Comparison of ENCODE assay signal across 23 cellular contexts in genomic region chr20:58497076-58497665, GRCh38. TPM values are rescaled to one million over a fixed set of nuclear protein-coding genes. Genes with fewer than 3 reads are reported as not detected.
"Had no signal": no experiment of that assay in that cellular context is flagged by ENCODE, and none has a peak within 500 bp of the region (broad histone marks: within the 10 kb centered on the region; RNA-seq: fewer than 3 reads in every experiment).

No MANE protein-coding gene starts in this region.

- H3K36me3 ChIP-seq: lower lobe of right lung, prostate gland, sigmoid colon had no signal

- H3K4me3 Mint-ChIP-seq: effector memory CD8-positive, alpha-beta T cell; naive thymus-derived CD8-positive, alpha-beta T cell; stimulated activated effector memory CD8-positive, alpha-beta T cell treated with anti-CD3 and anti-CD28 coated beads, Interleukin-12 subunit alpha, Interleukin-12 subunit beta, amount 100 ng/mL, for 72 hours; type B pancreatic cell had no signal

- H3K27me3 ChIP-seq: sigmoid colon, testis, tibial artery had no signal

- H3K36me3 Mint-ChIP-seq: stimulated activated effector memory CD8-positive, alpha-beta T cell treated with anti-CD3 and anti-CD28 coated beads, Interleukin-12 subunit alpha, Interleukin-12 subunit beta, amount 100 ng/mL, for 72 hours; type B pancreatic cell had no signal

- FAIRE-seq: frontal cortex, keratinocyte, urothelium cell line had no signal

- H3K4me3 ChIP-seq: coronary artery, lower lobe of right lung, prostate gland, sigmoid colon, testis, tibial artery had no signal

- ATAC-seq: effector memory CD8-positive, alpha-beta T cell; left ventricle myocardium superior; lower lobe of right lung; naive thymus-derived CD8-positive, alpha-beta T cell; right cardiac atrium; stimulated activated effector memory CD8-positive, alpha-beta T cell treated with anti-CD3 and anti-CD28 coated beads, Interleukin-12 subunit alpha, Interleukin-12 subunit beta, amount 100 ng/mL, for 72 hours; stimulated activated naive CD8-positive, alpha-beta T cell treated with anti-CD3 and anti-CD28 coated beads, Interleukin-15, Interleukin-2, amounts not matched to agents 100 U/mL and 50 U/mL, for 24 hours had no signal

- DNase-seq: dermis blood vessel endothelial cell; effector memory CD8-positive, alpha-beta T cell; head of caudate nucleus; left ventricle myocardium superior; lower lobe of right lung; naive thymus-derived CD8-positive, alpha-beta T cell; nephron progenitor cell; right cardiac atrium; sigmoid colon; stimulated activated CD4-positive, alpha-beta T cell treated with anti-CD3 and anti-CD28 coated beads, Interleukin-2, amount 100 ng/mL, for 24 hours; stimulated activated CD4-positive, alpha-beta T cell treated with anti-CD3 and anti-CD28 coated beads, Interleukin-4, amount 100 ng/mL, for 24 hours; stimulated activated naive CD8-positive, alpha-beta T cell treated with anti-CD3 and anti-CD28 coated beads, Interleukin-15, Interleukin-2, amounts not matched to agents 100 U/mL and 50 U/mL, for 24 hours; substantia nigra; testis; tibial artery had no signal

- H3K27ac Mint-ChIP-seq: effector memory CD8-positive, alpha-beta T cell; nephron progenitor cell; stimulated activated effector memory CD8-positive, alpha-beta T cell treated with anti-CD3 and anti-CD28 coated beads, Interleukin-12 subunit alpha, Interleukin-12 subunit beta, amount 100 ng/mL, for 72 hours; type B pancreatic cell had no signal

- H3K9me3 Mint-ChIP-seq: effector memory CD8-positive, alpha-beta T cell; stimulated activated effector memory CD8-positive, alpha-beta T cell treated with anti-CD3 and anti-CD28 coated beads, Interleukin-12 subunit alpha, Interleukin-12 subunit beta, amount 100 ng/mL, for 72 hours; type B pancreatic cell had no signal

- H3K4me1 Mint-ChIP-seq: stimulated activated effector memory CD8-positive, alpha-beta T cell treated with anti-CD3 and anti-CD28 coated beads, Interleukin-12 subunit alpha, Interleukin-12 subunit beta, amount 100 ng/mL, for 72 hours had no signal

RNA-seq across cellular contexts. Expression of gene APCDD1L, which starts 18.0 kb away (rescaled TPM):
- total RNA-seq: frontal cortex; lower lobe of right lung; mesenteric fat pad; naive thymus-derived CD8-positive, alpha-beta T cell had no signal
